ENCODE assay signal across 21 cellular contexts in genomic region chr7:84589012-84589411, GRCh38.
DNase-seq lines count a peak whose midpoint lies in the region; TF ChIP-seq lines count a peak whose summit lies in the region.
"Had no signal": no experiment of that assay in that cellular context is flagged by ENCODE, and none has a peak within 500 bp of the region (broad histone marks: within the 10 kb centered on the region; RNA-seq: fewer than 3 reads in every experiment).

No MANE protein-coding gene starts in this region.

- H2AK5ac ChIP-seq in mesendoderm (ENCODE audit: low read length): no peak overlapping the region

- no peak overlapping the region for H2BK120ac ChIP-seq in mesendoderm (ENCODE audit: low read depth, low read length)

- no peak overlapping the region for H3K56ac ChIP-seq in mesendoderm (ENCODE audit: low read length)

- 80 to 96% (median 87%) methylated on average over 4 of the region's 4 CpGs for WGBS in spleen, 5 donors
- WGBS in mesendoderm (ENCODE audit: extremely low coverage, insufficient coverage, low lambda C conversion rate): no CpG with 5 or more reads among the region's 4 CpGs

- H2AFZ ChIP-seq in OCI-LY3 (ENCODE audit: low read depth, low read length): 0 out of 2 replicates have a peak overlapping the region, but pooled peaks have one; percentile 6

- TF ChIP-seq CTCF in OCI-LY3 (IDR thresholded peaks at IDR 0.05; ENCODE audit: low read depth, low read length) (no peak), epithelial cell of esophagus (IDR thresholded peaks at IDR 0.05; ENCODE audit: insufficient read depth, low read depth, low read length, missing control alignments) (no peak), spleen (IDR thresholded peaks at IDR 0.05 in 8 of 11, conservative IDR thresholded peaks at IDR 0.05 in 3 of 11) (no peak)

- H3K79me1 ChIP-seq in mesendoderm (ENCODE audit: low read length): no peaks in the 10 kb centered on the region

- no peaks in the 10 kb centered on the region for H4K20me1 ChIP-seq in OCI-LY3 (ENCODE audit: insufficient read depth, low read length)
- H4K20me1 ChIP-seq: BLaER1 had no signal

- H3K79me2 ChIP-seq in OCI-LY3 (ENCODE audit: low read length): no peaks in the 10 kb centered on the region
- H3K79me2 ChIP-seq in mesendoderm (ENCODE audit: control insufficient read depth, insufficient read depth, low read length): no peaks in the 10 kb centered on the region

- H2BK5ac ChIP-seq in mesendoderm (ENCODE audit: low read length): no peak overlapping the region

- H3K9me3 ChIP-seq in OCI-LY3 (ENCODE audit: insufficient read depth, low read length) (no peaks in the 10 kb centered on the region), spleen (peaks cover 0 to 33% (median 0%) of the 10 kb centered on the region in 8 donors)
- H3K9me3 ChIP-seq: BLaER1, Caco-2 had no signal

- no peak for TF ChIP-seq POLR2A in spleen (IDR thresholded peaks at IDR 0.05)

- no peak overlapping the region for H3K27ac ChIP-seq in OCI-LY3 (ENCODE audit: low read length)
- no peak overlapping the region for H3K27ac ChIP-seq in spleen
- H3K27ac ChIP-seq in mesendoderm (ENCODE audit: low read depth, low read length): no peak overlapping the region
- no peak overlapping the region for H3K27ac ChIP-seq in caudate nucleus (ENCODE audit: low read depth, low read length)
- H3K27ac ChIP-seq: BLaER1, KMS-11, SK-N-MC had no signal

- H3K27me3 ChIP-seq in OCI-LY3 (ENCODE audit: low read depth, low read length) (no peaks in the 10 kb centered on the region), spleen (replicated peaks in 1 of 7) (no peaks in the 10 kb centered on the region), mesendoderm (ENCODE audit: insufficient read depth, low read length, poor library complexity) (no peaks in the 10 kb centered on the region)
- H3K27me3 ChIP-seq: BLaER1 had no signal

- H4K8ac ChIP-seq in mesendoderm (ENCODE audit: low read depth, low read length): no peak overlapping the region

- no peak overlapping the region for H2BK15ac ChIP-seq in mesendoderm (replicated peaks; ENCODE audit: low read depth)

- no peak overlapping the region for H3K4me2 ChIP-seq in OCI-LY3 (ENCODE audit: low read length)
- no peak overlapping the region for H3K4me2 ChIP-seq in mesendoderm (ENCODE audit: low read length)
- H3K4me2 ChIP-seq: BLaER1, KMS-11 had no signal

- H3K23ac ChIP-seq in mesendoderm (ENCODE audit: low read length): no peak overlapping the region

- H3K18ac ChIP-seq in mesendoderm (ENCODE audit: low read length): no peak overlapping the region

- H3K36me3 ChIP-seq in OCI-LY3 (replicated peaks; ENCODE audit: low read depth, low read length): no peaks in the 10 kb centered on the region
- no peaks in the 10 kb centered on the region for H3K36me3 ChIP-seq in spleen
- H3K36me3 ChIP-seq in mesendoderm (ENCODE audit: control insufficient read depth, insufficient read depth, low read length): no peaks in the 10 kb centered on the region
- H3K36me3 ChIP-seq: BLaER1 had no signal

- no peak overlapping the region for H3K4me3 ChIP-seq in OCI-LY3 (ENCODE audit: low read length)
- H3K4me3 ChIP-seq in epithelial cell of esophagus (ENCODE audit: low read length): no peak overlapping the region
- H3K4me3 ChIP-seq in spleen: no peak overlapping the region
- no peak overlapping the region for H3K4me3 ChIP-seq in mesendoderm (ENCODE audit: low read length)
- H3K4me3 ChIP-seq: BLaER1, SK-N-MC had no signal

- no peaks in the 10 kb centered on the region for H3K4me1 ChIP-seq in OCI-LY3 (ENCODE audit: low read length)
- no peaks in the 10 kb centered on the region for H3K4me1 ChIP-seq in spleen
- H3K4me1 ChIP-seq in mesendoderm (ENCODE audit: control insufficient read depth, low read depth, low read length): no peaks in the 10 kb centered on the region
- H3K4me1 ChIP-seq: BLaER1, Caco-2 had no signal

- intact Hi-C loops in spleen (cut with DNase I; ENCODE audit: low total_unique reads): no loop called here

- peak; percentile 51 for DNase-seq in NCI-H2171 (lab: John Stamatoyannopoulos, UW)
- peak; percentile 94 for DNase-seq in epithelial cell of esophagus (ENCODE audit: low read depth)
- DNase-seq in spleen: peak; percentile 41
- DNase-seq in mesendoderm: no peak
- no peak for DNase-seq in caudate nucleus (lab: John Stamatoyannopoulos, UW)
- no peak for DNase-seq in superior temporal gyrus (ENCODE audit: extremely low spot score)
- DNase-seq: Caco-2; CD4-positive, alpha-beta memory T cell; DMS 273 treated with DMSO at 0.1 percent for 48 hours; DMS79 treated with DMSO at 0.1 percent for 48 hours; IMR-90; NCI-H1105; NCI-H146; NCI-H2029; NCI-H446; NCI-H526; SHP77 treated with DMSO at 0.1 percent for 48 hours had no signal

- H4K5ac ChIP-seq in mesendoderm (ENCODE audit: low read length): no peak overlapping the region

- H3K4ac ChIP-seq in mesendoderm (ENCODE audit: low read depth, low read length): no peak overlapping the region

- H3K9ac ChIP-seq in OCI-LY3 (ENCODE audit: low read length) (no peak overlapping the region), mesendoderm (ENCODE audit: low read length) (no peak overlapping the region)
- H3K9ac ChIP-seq: BLaER1, KMS-11 had no signal

Comparison
In these comparisons a context has a peak if more than half of its experiments do, and no peak if none do; other contexts are left out.
1. DNase-seq: peak in NCI-H2171 (single experiment), epithelial cell of esophagus (single experiment) and spleen (single experiment); none in mesendoderm (single experiment), caudate nucleus (0 of 61) and superior temporal gyrus (single experiment).